In the genomic region with DNA sequence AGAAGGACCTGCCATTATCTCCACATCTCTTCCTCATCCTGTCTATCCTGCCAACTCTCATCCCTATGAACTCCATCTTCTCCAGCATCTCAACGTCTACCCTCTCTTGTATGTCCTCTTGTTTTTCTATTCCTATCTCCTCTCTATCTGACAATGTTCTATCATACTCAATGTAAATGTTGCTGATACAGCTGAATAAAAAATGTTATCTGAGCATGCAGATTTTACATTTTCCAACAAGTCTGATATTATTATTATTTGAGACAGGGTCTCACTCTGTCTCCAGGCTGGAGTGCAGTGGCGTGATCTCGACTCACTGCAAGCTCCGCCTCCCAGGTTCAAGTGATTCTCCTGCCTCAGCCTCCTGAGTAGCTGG, we compare ENCODE assay signal across 29 cellular contexts.
"Had no signal": no experiment of that assay in that cellular context is flagged by ENCODE, and none has a peak within 500 bp of the region (broad histone marks: within the 10 kb centered on the region; RNA-seq: fewer than 3 reads in every experiment).

No MANE protein-coding gene starts in this region.

- H3K4me3 ChIP-seq: lower lobe of right lung, neural progenitor cell, ovary, right atrium auricular region, skin epidermis, stomach, testis, thyroid gland, transverse colon, upper lobe of left lung, vagina had no signal

- FAIRE-seq: islet of Langerhans had no signal

- H3K4me1 Mint-ChIP-seq: naive B cell; stimulated activated naive B cell treated with anti-CD40 and anti-IgM and Interleukin-4, amounts not matched to agents 10 μg/mL and 1 μg/mL and 100 μg/mL, for 72 hours had no signal

- H3K36me3 ChIP-seq: lower lobe of right lung, neural progenitor cell, neutrophil, ovary, right atrium auricular region, stomach, thyroid gland, transverse colon, upper lobe of left lung, vagina had no signal

- H3K9ac ChIP-seq: neural progenitor cell had no signal

- H2AFZ ChIP-seq: neural progenitor cell had no signal

- DNase-seq: hypothalamus; immature natural killer cell; left cardiac atrium; lower lobe of right lung; naive B cell; natural killer cell; nephron progenitor cell; occipital lobe; ovary; stimulated activated CD4-positive, alpha-beta T cell treated with anti-CD3 and anti-CD28 coated beads, Interleukin-12 subunit alpha, Interleukin-12 subunit beta, amount 100 ng/mL, for 4 hours; stimulated activated CD4-positive, alpha-beta T cell treated with anti-CD3 and anti-CD28 coated beads, Interleukin-15, amount 100 ng/mL, for 24 hours; stimulated activated CD4-positive, alpha-beta T cell treated with anti-CD3 and anti-CD28 coated beads, Interleukin-2, amount 100 ng/mL, for 24 hours; stimulated activated CD4-positive, alpha-beta T cell treated with anti-CD3 and anti-CD28 coated beads, Interleukin-4, amount 100 ng/mL, for 1 hour; stimulated activated naive B cell treated with anti-CD40 and anti-IgM and Interleukin-4, amounts not matched to agents 10 μg/mL and 1 μg/mL and 100 μg/mL, for 72 hours; stimulated activated naive CD8-positive, alpha-beta T cell treated with anti-CD3 and anti-CD28 coated beads, Interleukin-15, Interleukin-2, amounts not matched to agents 100 U/mL and 50 U/mL, for 24 hours; stomach; testis; thyroid gland; upper lobe of left lung had no signal

- H3K9me3 ChIP-seq: lower lobe of right lung, neutrophil, ovary, right atrium auricular region, stomach, testis, thyroid gland, transverse colon, upper lobe of left lung, vagina had no signal

- H3K27me3 ChIP-seq: neural progenitor cell, neutrophil, ovary, right atrium auricular region, stomach, testis, thyroid gland, transverse colon, upper lobe of left lung, vagina had no signal

- H3K27ac Mint-ChIP-seq: naive B cell; natural killer cell; nephron progenitor cell; neural progenitor cell; progenitor cell of endocrine pancreas; stimulated activated naive B cell treated with anti-CD40 and anti-IgM and Interleukin-4, amounts not matched to agents 10 μg/mL and 1 μg/mL and 100 μg/mL, for 72 hours had no signal

- ATAC-seq: left cardiac atrium; left lobe of liver; lower lobe of right lung; natural killer cell; sciatic nerve; stimulated activated naive B cell treated with anti-CD40 and anti-IgM and Interleukin-4, amounts not matched to agents 10 μg/mL and 1 μg/mL and 100 μg/mL, for 72 hours; stimulated activated naive CD8-positive, alpha-beta T cell treated with anti-CD3 and anti-CD28 coated beads, Interleukin-15, Interleukin-2, amounts not matched to agents 100 U/mL and 50 U/mL, for 24 hours had no signal

- H3K27me3 Mint-ChIP-seq: progenitor cell of endocrine pancreas had no signal

- H3K4me1 ChIP-seq: lower lobe of right lung, neural progenitor cell, right atrium auricular region, thyroid gland, transverse colon had no signal

- H3K27ac ChIP-seq: lower lobe of right lung, neural progenitor cell, neutrophil, ovary, right atrium auricular region, stomach, testis, thyroid gland, transverse colon, upper lobe of left lung, vagina had no signal

- H3K4me3 Mint-ChIP-seq: immature natural killer cell; naive B cell; natural killer cell; nephron progenitor cell; neural progenitor cell; stimulated activated naive B cell treated with anti-CD40 and anti-IgM and Interleukin-4, amounts not matched to agents 10 μg/mL and 1 μg/mL and 100 μg/mL, for 72 hours had no signal

- H3K36me3 Mint-ChIP-seq: immature natural killer cell; naive B cell; natural killer cell; neural progenitor cell; stimulated activated naive B cell treated with anti-CD40 and anti-IgM and Interleukin-4, amounts not matched to agents 10 μg/mL and 1 μg/mL and 100 μg/mL, for 72 hours had no signal

- H3K4me2 ChIP-seq: neural progenitor cell had no signal

- H3K9me3 Mint-ChIP-seq: immature natural killer cell; natural killer cell; nephron progenitor cell; neural progenitor cell; stimulated activated naive B cell treated with anti-CD40 and anti-IgM and Interleukin-4, amounts not matched to agents 10 μg/mL and 1 μg/mL and 100 μg/mL, for 72 hours had no signal
